Comparison of ENCODE assay signal across 29 cellular contexts in genomic region chr12:80909370-80909769, GRCh38. TPM values are rescaled to one million over a fixed set of nuclear protein-coding genes. Genes with fewer than 3 reads are reported as not detected.
"Had no signal": no experiment of that assay in that cellular context is flagged by ENCODE, and none has a peak within 500 bp of the region (broad histone marks: within the 10 kb centered on the region; RNA-seq: fewer than 3 reads in every experiment).

No MANE protein-coding gene starts in this region.

- DNase-seq: activated effector memory CD4-positive, alpha-beta T cell treated with anti-CD3 and anti-CD28 coated beads, Interleukin-2, amount 50 U/mL, for 16 hours; activated effector memory CD4-positive, alpha-beta T cell treated with Interleukin-2 at 50 U/mL for 16 hours; activated gamma-delta T cell; activated gamma-delta T cell treated with Interleukin-2 at 50 U/mL for 16 hours; activated naive CD4-positive, alpha-beta T cell; activated naive CD4-positive, alpha-beta T cell treated with anti-CD3 and anti-CD28 coated beads for 36 hours; activated naive CD4-positive, alpha-beta T cell treated with anti-CD3 and anti-CD28 coated beads, Interleukin-2, amount 10 ng/mL, durations not matched to agents 7 days and 5 days; activated naive CD4-positive, alpha-beta T cell treated with anti-CD3 and anti-CD28 coated beads, Interleukin-2, amount 50 U/mL, for 16 hours; activated naive CD4-positive, alpha-beta T cell treated with Interleukin-2 at 50 U/mL for 16 hours; activated naive CD8-positive, alpha-beta T cell treated with anti-CD3 and anti-CD28 coated beads for 36 hours; activated naive CD8-positive, alpha-beta T cell treated with anti-CD3 and anti-CD28 coated beads, Interleukin-2, amount 10 ng/mL, durations not matched to agents 7 days and 5 days; activated naive CD8-positive, alpha-beta T cell treated with anti-CD3 and anti-CD28 coated beads, Interleukin-2, amount 50 U/mL, for 24 hours; activated T-cell treated with anti-CD3 and anti-CD28 coated beads, Interleukin-2, amount 50 U/mL, for 1 hour; activated T-cell treated with anti-CD3 and anti-CD28 coated beads, Interleukin-2, amount 50 U/mL, for 24 hours; activated T-cell treated with anti-CD3 and anti-CD28 coated beads, Interleukin-2, amount 50 U/mL, for 4 hours; activated T-cell treated with anti-CD3 and anti-CD28 coated beads, Interleukin-2, amount 50 U/mL, for 48 hours; activated T-cell treated with anti-CD3 and anti-CD28 coated beads, Interleukin-2, amount 50 U/mL, for 72 hours; adrenal gland; amniotic stem cell; amygdala; anterior cingulate cortex; aorta; body of pancreas; brain microvascular endothelial cell; caudate nucleus; central memory CD4-positive, alpha-beta T cell; cerebellar nuclear complex had no signal

- ATAC-seq: activated naive CD4-positive, alpha-beta T cell treated with anti-CD3 and anti-CD28 coated beads, Interleukin-2, amount 50 U/mL, for 72 hours; activated naive CD8-positive, alpha-beta T cell treated with anti-CD3 and anti-CD28 coated beads, Interleukin-2, amount 50 U/mL, for 24 hours; activated T-cell treated with anti-CD3 and anti-CD28 coated beads, Interleukin-2, amount 50 U/mL, for 4 hours; activated T-cell treated with anti-CD3 and anti-CD28 coated beads, Interleukin-2, amount 50 U/mL, for 72 hours; activated T-helper 17 cell treated with anti-CD3 and anti-CD28 coated beads, Interleukin-2, amount 50 U/mL, for 72 hours; body of pancreas had no signal

RNA-seq across cellular contexts. Expression of gene LIN7A, which starts 28.4 kb away (rescaled TPM):
- total RNA-seq: activated naive CD4-positive, alpha-beta T cell treated with anti-CD3 and anti-CD28 coated beads for 36 hours; activated naive CD4-positive, alpha-beta T cell treated with anti-CD3 and anti-CD28 coated beads, Interleukin-2, amount 50 U/mL, for 72 hours; activated naive CD8-positive, alpha-beta T cell treated with anti-CD3 and anti-CD28 coated beads for 36 hours; activated naive CD8-positive, alpha-beta T cell treated with anti-CD3 and anti-CD28 coated beads, Interleukin-2, amount 10 ng/mL, durations not matched to agents 7 days and 5 days; activated T-cell treated with anti-CD3 and anti-CD28 coated beads, Interleukin-2, amount 50 U/mL, for 72 hours; activated T-helper 17 cell treated with anti-CD3 and anti-CD28 coated beads, Interleukin-2, amount 50 U/mL, for 72 hours had no signal
